In genomic region chr16:30457256-30457655, GRCh38 we compare ENCODE assay signal across 18 cellular contexts. TPM values are rescaled to one million over a fixed set of nuclear protein-coding genes. Genes with fewer than 3 reads are reported as not detected.
DNase-seq lines count a peak whose midpoint lies in the region; ATAC-seq and TF ChIP-seq lines count a peak whose summit lies in the region.
"Had no signal": no experiment of that assay in that cellular context is flagged by ENCODE, and none has a peak within 500 bp of the region (broad histone marks: within the 10 kb centered on the region; RNA-seq: fewer than 3 reads in every experiment).

No MANE protein-coding gene starts in this region.

- peaks cover 57% of the 10 kb centered on the region for H3K4me1 Mint-ChIP-seq in central memory CD8-positive, alpha-beta T cell
- H3K4me1 Mint-ChIP-seq in stimulated activated naive B cell treated with anti-CD40 and anti-IgM and Interleukin-4, amounts not matched to agents 10 μg/mL and 1 μg/mL and 100 μg/mL, for 72 hours = peaks cover 57 to 88% of the 10 kb centered on the region in 2 donors

- no peaks in the 10 kb centered on the region for H3K9me2 ChIP-seq in OCI-LY1 (ENCODE audit: low read depth, low read length)

- no peaks in the 10 kb centered on the region for H3K27me3 ChIP-seq in right atrium auricular region
- H3K27me3 ChIP-seq in OCI-LY1 (ENCODE audit: insufficient read depth, low read length) = no peaks in the 10 kb centered on the region
- H3K27me3 ChIP-seq: esophagus muscularis mucosa, thyroid gland had no signal

- 0 out of 2 replicates have a peak, but pooled peaks cover 3% of the 10 kb centered on the region for H3F3A ChIP-seq in OCI-LY1 (ENCODE audit: insufficient read depth, low read length)

- no peak overlapping the region; the same call in 1 of the 2 replicates for H3K9ac ChIP-seq in OCI-LY1 (ENCODE audit: low read length)
- H3K9ac ChIP-seq: GM23248 had no signal

- in situ Hi-C loops in GM13977 (cut with MboI; ENCODE audit: low pct_unique_long_range_greater_than_20kb, low sequenced_read_pairs, unreplicated experiment) = loop anchor here (10.0 kb wide), 1 partner anchor 78 kb away; the partner anchor contains the start of gene ZNF747

- H3K27me3 Mint-ChIP-seq in central memory CD8-positive, alpha-beta T cell = no peaks in the 10 kb centered on the region
- no peaks in the 10 kb centered on the region for H3K27me3 Mint-ChIP-seq in stimulated activated naive B cell treated with anti-CD40 and anti-IgM and Interleukin-4, amounts not matched to agents 10 μg/mL and 1 μg/mL and 100 μg/mL, for 72 hours
- H3K27me3 Mint-ChIP-seq: naive B cell had no signal

- H3K36me3 ChIP-seq in right atrium auricular region = no peaks in the 10 kb centered on the region
- no peaks in the 10 kb centered on the region for H3K36me3 ChIP-seq in OCI-LY1 (ENCODE audit: insufficient read depth, low read length)
- H3K36me3 ChIP-seq: esophagus muscularis mucosa, thyroid gland had no signal

- H3K9me3 ChIP-seq in right atrium auricular region = no peaks in the 10 kb centered on the region
- H3K9me3 ChIP-seq in OCI-LY1 (ENCODE audit: low read length) = no peaks in the 10 kb centered on the region
- H3K9me3 ChIP-seq: esophagus muscularis mucosa, thyroid gland had no signal

- H3K9me3 Mint-ChIP-seq in central memory CD8-positive, alpha-beta T cell = no peaks in the 10 kb centered on the region
- H3K9me3 Mint-ChIP-seq in stimulated activated naive B cell treated with anti-CD40 and anti-IgM and Interleukin-4, amounts not matched to agents 10 μg/mL and 1 μg/mL and 100 μg/mL, for 72 hours = no peaks in the 10 kb centered on the region
- H3K9me3 Mint-ChIP-seq: naive B cell had no signal

- H2AFZ ChIP-seq in OCI-LY1 (ENCODE audit: low read length) = no peak overlapping the region
- H2AFZ ChIP-seq: GM23248 had no signal

- H3K79me2 ChIP-seq in OCI-LY1 (ENCODE audit: insufficient read depth, low read length) = no peaks in the 10 kb centered on the region

- H3K4me1 ChIP-seq in right atrium auricular region (no peaks in the 10 kb centered on the region), OCI-LY1 (ENCODE audit: insufficient read depth, low read length, severe bottlenecking) (peaks cover 85% of the 10 kb centered on the region)
- H3K4me1 ChIP-seq: esophagus muscularis mucosa, thyroid gland had no signal

- intact Hi-C loops in Right ventricle myocardium superior (cut with DNase I) = no loop called here
- intact Hi-C loops in left colon (cut with DNase I, micrococcal nuclease) = no loop called here

- TF ChIP-seq CTCF in right atrium auricular region (IDR thresholded peaks at IDR 0.05) (no peak), OCI-LY1 (IDR thresholded peaks at IDR 0.05; ENCODE audit: low read length) (no peak), GM13977 (IDR thresholded peaks at IDR 0.05; ENCODE audit: extremely low read depth, insufficient read depth, missing control alignments) (no peak)

- peaks cover 11% of the 10 kb centered on the region for H3K36me3 Mint-ChIP-seq in central memory CD8-positive, alpha-beta T cell (ENCODE audit: insufficient read depth)
- peaks cover 0 to 4% of the 10 kb centered on the region in 2 donors for H3K36me3 Mint-ChIP-seq in stimulated activated naive B cell treated with anti-CD40 and anti-IgM and Interleukin-4, amounts not matched to agents 10 μg/mL and 1 μg/mL and 100 μg/mL, for 72 hours
- H3K36me3 Mint-ChIP-seq: naive B cell had no signal

- no peak overlapping the region for H3K27ac Mint-ChIP-seq in central memory CD8-positive, alpha-beta T cell (ENCODE audit: low read depth)
- H3K27ac Mint-ChIP-seq in stimulated activated naive B cell treated with anti-CD40 and anti-IgM and Interleukin-4, amounts not matched to agents 10 μg/mL and 1 μg/mL and 100 μg/mL, for 72 hours = peak overlapping the region; percentile 84

- DNase-seq in Right ventricle myocardium superior = peak; percentile 47
- no peak for DNase-seq in right atrium auricular region (ENCODE audit: low spot score)
- DNase-seq in central memory CD8-positive, alpha-beta T cell (ENCODE audit: low spot score in 2 of 2) = no peak
- no peak for DNase-seq in stimulated activated naive B cell treated with anti-CD40 and anti-IgM and Interleukin-4, amounts not matched to agents 10 μg/mL and 1 μg/mL and 100 μg/mL, for 72 hours
- DNase-seq in GM13977 (ENCODE audit: low spot score) = no peak
- no peak for DNase-seq in left colon
- DNase-seq: caudate nucleus, GM23248, KG1, naive B cell, NCI-H1105, NCI-H774, thyroid gland had no signal

- no peaks in the 10 kb centered on the region for H4K20me1 ChIP-seq in OCI-LY1 (ENCODE audit: insufficient read depth, low read length)

- H3K4me3 Mint-ChIP-seq in central memory CD8-positive, alpha-beta T cell = peak overlapping the region; percentile 37
- H3K4me3 Mint-ChIP-seq in stimulated activated naive B cell treated with anti-CD40 and anti-IgM and Interleukin-4, amounts not matched to agents 10 μg/mL and 1 μg/mL and 100 μg/mL, for 72 hours = peak overlapping the region in 1 of 2 donors; percentile 52

- H3K27ac ChIP-seq in right atrium auricular region = no peak overlapping the region
- peak overlapping the region; percentile 98 for H3K27ac ChIP-seq in OCI-LY1 (ENCODE audit: low read depth, low read length, poor library complexity, severe bottlenecking)
- H3K27ac ChIP-seq: esophagus muscularis mucosa, GM23248, thyroid gland, VCaP had no signal

- ATAC-seq in Right ventricle myocardium superior (ENCODE audit: poor library complexity) (peak; percentile 92), left colon (no peak), HG03108 (IDR thresholded peaks at IDR 0.05; ENCODE audit: unreplicated experiment) (no peak)
- ATAC-seq in central memory CD8-positive, alpha-beta T cell (replicated peaks; ENCODE audit: extremely low read depth, poor library complexity, severe bottlenecking) = no peak
- no peak for ATAC-seq in stimulated activated naive B cell treated with anti-CD40 and anti-IgM and Interleukin-4, amounts not matched to agents 10 μg/mL and 1 μg/mL and 100 μg/mL, for 72 hours (replicated peaks)

- no peak overlapping the region for H3K4me2 ChIP-seq in OCI-LY1 (ENCODE audit: low read length)

- H3K4me3 ChIP-seq in right atrium auricular region (no peak overlapping the region), OCI-LY1 (ENCODE audit: low read depth, low read length, poor library complexity, severe bottlenecking) (no peak overlapping the region)
- H3K4me3 ChIP-seq: esophagus muscularis mucosa, GM23248, thyroid gland had no signal

RNA-seq across cellular contexts. Expression of gene SEPHS2, which starts 11.6 kb away (rescaled TPM):
- 28.6 TPM for total RNA-seq in Right ventricle myocardium superior
- total RNA-seq in right atrium auricular region = 10 to 100 TPM; 18.2 to 18.6 TPM
- 100 to 1,000 TPM; 157 to 183 TPM for total RNA-seq in left colon

RNA-seq across cellular contexts. Expression of gene ITGAL, which starts 15.3 kb away (rescaled TPM):
- total RNA-seq in Right ventricle myocardium superior = 1.5 TPM
- 1 to 10 TPM; 2.0 to 2.6 TPM for total RNA-seq in right atrium auricular region
- total RNA-seq in left colon = 1 to 10 TPM; 6.7 to 7.3 TPM
- total RNA-seq: lung microvascular endothelial cell had no signal

RNA-seq across cellular contexts. Expression of gene DCTPP1, which starts 27.4 kb away (rescaled TPM):
- total RNA-seq in Right ventricle myocardium superior (38.4 TPM), right atrium auricular region (10 to 100 TPM; 14.4 to 18.7 TPM), left colon (100 to 1,000 TPM in 1 of 2 donors, 10 to 100 TPM in 1; 76.7 to 102 TPM)

RNA-seq across cellular contexts. Expression of gene ZNF771, which starts 49.9 kb away (rescaled TPM):
- total RNA-seq in Right ventricle myocardium superior (6.2 TPM), right atrium auricular region (10 to 100 TPM; 13.0 to 14.3 TPM), left colon (1 to 10 TPM; 3.2 to 4.4 TPM)
